In genomic region chr4:155672342-155672741, GRCh38 we compare ENCODE assay signal across 16 cellular contexts.
"Had no signal": no experiment of that assay in that cellular context is flagged by ENCODE, and none has a peak within 500 bp of the region (broad histone marks: within the 10 kb centered on the region; RNA-seq: fewer than 3 reads in every experiment).

No MANE protein-coding gene starts in this region.

- H3K9me3 ChIP-seq: gastrocnemius medialis, mucosa of descending colon, right lobe of liver, spleen, thoracic aorta had no signal

- H3K27ac Mint-ChIP-seq: activated naive CD4-positive, alpha-beta T cell treated with anti-CD3 and anti-CD28 coated beads for 36 hours; natural killer cell; stimulated activated naive CD8-positive, alpha-beta T cell treated with anti-CD3 and anti-CD28 coated beads, Interleukin-15, amount 100 ng/mL, for 72 hours had no signal

- FAIRE-seq: astrocyte, bronchial epithelial cell, islet of Langerhans had no signal

- H3K9me3 Mint-ChIP-seq: activated naive CD4-positive, alpha-beta T cell treated with anti-CD3 and anti-CD28 coated beads for 36 hours; natural killer cell; stimulated activated naive CD8-positive, alpha-beta T cell treated with anti-CD3 and anti-CD28 coated beads, Interleukin-15, amount 100 ng/mL, for 72 hours had no signal

- H3K27me3 ChIP-seq: right lobe of liver had no signal

- DNase-seq: activated CD4-positive, alpha-beta T cell treated with anti-CD3 and anti-CD28 coated beads, Interleukin-2, amount 50 U/mL, for 4 hours; activated CD4-positive, CD25-positive, alpha-beta regulatory T cell treated with anti-CD3 and anti-CD28 coated beads, Interleukin-2, amount 50 U/mL, for 72 hours; activated naive CD4-positive, alpha-beta T cell treated with anti-CD3 and anti-CD28 coated beads for 36 hours; activated T-cell treated with anti-CD3 and anti-CD28 coated beads for 4 hours; erythroblast; gastrocnemius medialis; mammary epithelial cell; mucosa of descending colon; natural killer cell; right lobe of liver; spleen; stimulated activated naive CD8-positive, alpha-beta T cell treated with anti-CD3 and anti-CD28 coated beads, Interleukin-15, amount 100 ng/mL, for 72 hours had no signal

- H3K4me3 Mint-ChIP-seq: activated naive CD4-positive, alpha-beta T cell treated with anti-CD3 and anti-CD28 coated beads for 36 hours; natural killer cell; stimulated activated naive CD8-positive, alpha-beta T cell treated with anti-CD3 and anti-CD28 coated beads, Interleukin-15, amount 100 ng/mL, for 72 hours had no signal

- H3K36me3 ChIP-seq: gastrocnemius medialis, right lobe of liver, spleen, thoracic aorta had no signal

- H3K36me3 Mint-ChIP-seq: natural killer cell had no signal

- H3K4me1 ChIP-seq: right lobe of liver had no signal

- H3K27ac ChIP-seq: gastrocnemius medialis, right lobe of liver had no signal

- H3K4me3 ChIP-seq: gastrocnemius medialis, mucosa of descending colon, right lobe of liver, spleen had no signal
